Comparison of ENCODE assay signal across 11 cellular contexts in genomic region chr13:98528663-98529064, GRCh38. TPM values are rescaled to one million over a fixed set of nuclear protein-coding genes. Genes with fewer than 3 reads are reported as not detected.
DNase-seq lines count a peak whose midpoint lies in the region; ATAC-seq and TF ChIP-seq lines count a peak whose summit lies in the region.
"Had no signal": no experiment of that assay in that cellular context is flagged by ENCODE, and none has a peak within 500 bp of the region (broad histone marks: within the 10 kb centered on the region; RNA-seq: fewer than 3 reads in every experiment).

No MANE protein-coding gene starts in this region.

- peaks cover 1 to 2% of the 10 kb centered on the region in 2 donors for H3K36me3 Mint-ChIP-seq in activated T-cell treated with anti-CD3 and anti-CD28 coated beads, Interleukin-2, amount 50 U/mL, for 72 hours (ENCODE audit: insufficient read depth in 2 of 2)

- H3K27me3 ChIP-seq in foreskin keratinocyte, result no peaks in the 10 kb centered on the region
- H3K27me3 ChIP-seq: neutrophil, upper lobe of left lung had no signal

- H3K4me3 Mint-ChIP-seq in activated T-cell treated with anti-CD3 and anti-CD28 coated beads, Interleukin-2, amount 50 U/mL, for 72 hours, result peak overlapping the region; percentile 77 to 89
- peak overlapping the region; percentile 28 to 69 for H3K4me3 Mint-ChIP-seq in stimulated activated naive CD8-positive, alpha-beta T cell treated with anti-CD3 and anti-CD28 coated beads, Interleukin-15, amount 100 ng/mL, for 72 hours

- no peaks in the 10 kb centered on the region for H3K9me3 Mint-ChIP-seq in activated T-cell treated with anti-CD3 and anti-CD28 coated beads, Interleukin-2, amount 50 U/mL, for 72 hours
- H3K9me3 Mint-ChIP-seq in stimulated activated naive CD8-positive, alpha-beta T cell treated with anti-CD3 and anti-CD28 coated beads, Interleukin-15, amount 100 ng/mL, for 72 hours, result no peaks in the 10 kb centered on the region

- H3K27ac ChIP-seq in foreskin keratinocyte, result no peak overlapping the region
- H3K27ac ChIP-seq: neutrophil, upper lobe of left lung had no signal

- no peak for TF ChIP-seq CTCF in foreskin keratinocyte (conservative IDR thresholded peaks at IDR 0.05)

- peak; percentile 35 for DNase-seq in activated naive CD4-positive, alpha-beta T cell treated with Interleukin-2 at 50 U/mL for 16 hours
- DNase-seq in activated naive CD4-positive, alpha-beta T cell (lab: John Stamatoyannopoulos, UW), result no peak
- peak; percentile 35 to 36 for DNase-seq in activated T-cell treated with anti-CD3 and anti-CD28 coated beads, Interleukin-2, amount 50 U/mL, for 72 hours
- DNase-seq in foreskin keratinocyte (no peak), NCI-H1105 treated with DMSO at 0.1 percent for 48 hours (lab: John Stamatoyannopoulos, UW) (no peak), NCI-H1417 (lab: John Stamatoyannopoulos, UW) (no peak), kidney tubule cell (ENCODE audit: low spot score) (no peak)
- DNase-seq in stimulated activated naive CD8-positive, alpha-beta T cell treated with anti-CD3 and anti-CD28 coated beads, Interleukin-15, amount 100 ng/mL, for 72 hours, result peak in 1 of 2 donors; percentile 38
- DNase-seq: stimulated activated CD4-positive, alpha-beta T cell treated with anti-CD3 and anti-CD28 coated beads, Interleukin-4, amount 100 ng/mL, for 4 hours; upper lobe of left lung had no signal

- peak overlapping the region; percentile 97 for H3K27ac Mint-ChIP-seq in activated T-cell treated with anti-CD3 and anti-CD28 coated beads, Interleukin-2, amount 50 U/mL, for 72 hours
- H3K27ac Mint-ChIP-seq in stimulated activated naive CD8-positive, alpha-beta T cell treated with anti-CD3 and anti-CD28 coated beads, Interleukin-15, amount 100 ng/mL, for 72 hours, result peak overlapping the region; percentile 76 to 90

- H3K4me1 Mint-ChIP-seq in activated T-cell treated with anti-CD3 and anti-CD28 coated beads, Interleukin-2, amount 50 U/mL, for 72 hours (ENCODE audit: low read depth), result peaks cover 93% of the 10 kb centered on the region
- peaks cover 97% of the 10 kb centered on the region for H3K4me1 Mint-ChIP-seq in stimulated activated naive CD8-positive, alpha-beta T cell treated with anti-CD3 and anti-CD28 coated beads, Interleukin-15, amount 100 ng/mL, for 72 hours

- ATAC-seq in activated T-cell treated with anti-CD3 and anti-CD28 coated beads, Interleukin-2, amount 50 U/mL, for 72 hours (replicated peaks in 1 of 2), result peak; percentile 88 to 89
- ATAC-seq in foreskin keratinocyte, result peak; percentile 36
- peak; percentile 92 for ATAC-seq in stimulated activated naive CD8-positive, alpha-beta T cell treated with anti-CD3 and anti-CD28 coated beads, Interleukin-15, amount 100 ng/mL, for 72 hours

- H3K4me1 ChIP-seq in foreskin keratinocyte, result no peaks in the 10 kb centered on the region

- no peaks in the 10 kb centered on the region for H3K27me3 Mint-ChIP-seq in activated T-cell treated with anti-CD3 and anti-CD28 coated beads, Interleukin-2, amount 50 U/mL, for 72 hours (ENCODE audit: low read depth)
- H3K27me3 Mint-ChIP-seq in stimulated activated naive CD8-positive, alpha-beta T cell treated with anti-CD3 and anti-CD28 coated beads, Interleukin-15, amount 100 ng/mL, for 72 hours, result no peaks in the 10 kb centered on the region

RNA-seq across cellular contexts. Expression of gene STK24, which starts 48.2 kb away (rescaled TPM):
- total RNA-seq in activated T-cell treated with anti-CD3 and anti-CD28 coated beads, Interleukin-2, amount 50 U/mL, for 72 hours, result 100 to 1,000 TPM; 175 to 207 TPM
- total RNA-seq in foreskin keratinocyte, result 123 and 130 TPM in 2 replicates
- 93.2 and 103 TPM in 2 replicates for polyA plus RNA-seq in foreskin keratinocyte

Comparison
In these comparisons a context has a peak if more than half of its experiments do, and no peak if none do; other contexts are left out.
1. DNase-seq: peak in activated naive CD4-positive, alpha-beta T cell treated with Interleukin-2 at 50 U/mL for 16 hours (single experiment) and activated T-cell treated with anti-CD3 and anti-CD28 coated beads, Interleukin-2, amount 50 U/mL, for 72 hours (2 of 2); none in activated naive CD4-positive, alpha-beta T cell (0 of 4), foreskin keratinocyte (0 of 2), NCI-H1105 treated with DMSO at 0.1 percent for 48 hours (single experiment), NCI-H1417 (0 of 3) and kidney tubule cell (single experiment).
2. ATAC-seq: peak in every context shown above with its lines; median percentile 92 in stimulated activated naive CD8-positive, alpha-beta T cell treated with anti-CD3 and anti-CD28 coated beads, Interleukin-15, amount 100 ng/mL, for 72 hours; 88 in activated T-cell treated with anti-CD3 and anti-CD28 coated beads, Interleukin-2, amount 50 U/mL, for 72 hours; 36 in foreskin keratinocyte.